In genomic region chr16:71526111-71526998, GRCh38 we compare ENCODE assay signal across 1 cellular context.
TF ChIP-seq lines count a peak whose summit lies in the region.

Gene CHST4, plus strand, starts transcription at chr16:71526426. Its CDS starts 10,252 bp downstream, at chr16:71536678.

TF ChIP-seq in HEK293, 187 proteins besides CTCF, POLR2A, EP300 and RAD21 (continued from another document and continues in another):
- TF ChIP-seq INSM2 (tag by site-specific recombination; IDR thresholded peaks at IDR 0.05) (no peak), SCRT2 (tag by site-specific recombination; IDR thresholded peaks at IDR 0.05) (no peak), SCRT1 (tag by site-specific recombination; IDR thresholded peaks at IDR 0.05; ENCODE audit: borderline replicate concordance) (no peak), ZNF148 (tag by site-specific recombination; IDR thresholded peaks at IDR 0.05; ENCODE audit: borderline replicate concordance) (no peak), YY1 (tag by site-specific recombination; IDR thresholded peaks at IDR 0.05) (no peak), ZNF394 (tag by site-specific recombination; IDR thresholded peaks at IDR 0.05; ENCODE audit: borderline replicate concordance) (peak; percentile 64; the same call in 1 of the 2 replicates), ZNF513 (tag by site-specific recombination; IDR thresholded peaks at IDR 0.05) (no peak), ZNF169 (tag by site-specific recombination; IDR thresholded peaks at IDR 0.05) (no peak), FEZF1 (tag by site-specific recombination; IDR thresholded peaks at IDR 0.05) (no peak), REST (tag by site-specific recombination; IDR thresholded peaks at IDR 0.05) (no peak), ZNF26 (tag by site-specific recombination; IDR thresholded peaks at IDR 0.05) (no peak), ZSCAN16 (tag by site-specific recombination; IDR thresholded peaks at IDR 0.05) (no peak), SP3 (tag by site-specific recombination; IDR thresholded peaks at IDR 0.05) (no peak), HOXC10 (CRISPR knock-in tag; IDR thresholded peaks at IDR 0.05) (no peak), KLF1 (tag by site-specific recombination; IDR thresholded peaks at IDR 0.05) (no peak), WT1 (tag by site-specific recombination; IDR thresholded peaks at IDR 0.05) (no peak), ZNF768 (tag by site-specific recombination; IDR thresholded peaks at IDR 0.05) (no peak), ZNF692 (tag by site-specific recombination; IDR thresholded peaks at IDR 0.05) (no peak), ZNF24 (tag by site-specific recombination; IDR thresholded peaks at IDR 0.05) (no peak), TSHZ1 (tag by site-specific recombination; IDR thresholded peaks at IDR 0.05; ENCODE audit: borderline replicate concordance) (no peak), ZNF138 (tag by site-specific recombination; IDR thresholded peaks at IDR 0.05; ENCODE audit: borderline replicate concordance) (no peak), ZSCAN23 (tag by site-specific recombination; IDR thresholded peaks at IDR 0.05) (no peak), ZNF837 (tag by site-specific recombination; IDR thresholded peaks at IDR 0.05) (no peak), EGR2 (tag by site-specific recombination; IDR thresholded peaks at IDR 0.05; ENCODE audit: low read depth) (no peak), PRDM10 (tag by site-specific recombination; IDR thresholded peaks at IDR 0.05) (peak; percentile 52), ZNF214 (tag by site-specific recombination; IDR thresholded peaks at IDR 0.05; ENCODE audit: borderline replicate concordance) (no peak), MEIS1 (CRISPR knock-in tag; IDR thresholded peaks at IDR 0.05; ENCODE audit: borderline replicate concordance) (no peak), ZNF366 (tag by site-specific recombination; conservative IDR thresholded peaks at IDR 0.05) (peak; percentile 52), ZFP3 (tag by site-specific recombination; IDR thresholded peaks at IDR 0.05; ENCODE audit: low read depth) (no peak), ZNF776 (tag by site-specific recombination; IDR thresholded peaks at IDR 0.05; ENCODE audit: borderline replicate concordance) (no peak), SP7 (tag by site-specific recombination; IDR thresholded peaks at IDR 0.05) (peak; percentile 50; the same call in 1 of the 2 replicates), ZNF174 (tag by site-specific recombination; IDR thresholded peaks at IDR 0.05) (no peak), ATF2 (tag by site-specific recombination; IDR thresholded peaks at IDR 0.05; ENCODE audit: low read depth) (no peak), ZFP69B (tag by site-specific recombination; IDR thresholded peaks at IDR 0.05) (no peak), ZNF792 (tag by site-specific recombination; IDR thresholded peaks at IDR 0.05) (no peak), ZBTB17 (tag by site-specific recombination; IDR thresholded peaks at IDR 0.05) (peak; percentile 73), ZIC2 (tag by site-specific recombination; IDR thresholded peaks at IDR 0.05) (peak; percentile 81), ZXDB (tag by site-specific recombination; IDR thresholded peaks at IDR 0.05) (peak; percentile 36; the same call in 1 of the 2 replicates), MYNN (tag by site-specific recombination; IDR thresholded peaks at IDR 0.05; ENCODE audit: borderline replicate concordance) (no peak), ZNF350 (tag by site-specific recombination; IDR thresholded peaks at IDR 0.05) (no peak), ZNF785 (tag by site-specific recombination; IDR thresholded peaks at IDR 0.05) (no peak)
